Comparison of ENCODE assay signal across 8 cellular contexts in the genomic region with DNA sequence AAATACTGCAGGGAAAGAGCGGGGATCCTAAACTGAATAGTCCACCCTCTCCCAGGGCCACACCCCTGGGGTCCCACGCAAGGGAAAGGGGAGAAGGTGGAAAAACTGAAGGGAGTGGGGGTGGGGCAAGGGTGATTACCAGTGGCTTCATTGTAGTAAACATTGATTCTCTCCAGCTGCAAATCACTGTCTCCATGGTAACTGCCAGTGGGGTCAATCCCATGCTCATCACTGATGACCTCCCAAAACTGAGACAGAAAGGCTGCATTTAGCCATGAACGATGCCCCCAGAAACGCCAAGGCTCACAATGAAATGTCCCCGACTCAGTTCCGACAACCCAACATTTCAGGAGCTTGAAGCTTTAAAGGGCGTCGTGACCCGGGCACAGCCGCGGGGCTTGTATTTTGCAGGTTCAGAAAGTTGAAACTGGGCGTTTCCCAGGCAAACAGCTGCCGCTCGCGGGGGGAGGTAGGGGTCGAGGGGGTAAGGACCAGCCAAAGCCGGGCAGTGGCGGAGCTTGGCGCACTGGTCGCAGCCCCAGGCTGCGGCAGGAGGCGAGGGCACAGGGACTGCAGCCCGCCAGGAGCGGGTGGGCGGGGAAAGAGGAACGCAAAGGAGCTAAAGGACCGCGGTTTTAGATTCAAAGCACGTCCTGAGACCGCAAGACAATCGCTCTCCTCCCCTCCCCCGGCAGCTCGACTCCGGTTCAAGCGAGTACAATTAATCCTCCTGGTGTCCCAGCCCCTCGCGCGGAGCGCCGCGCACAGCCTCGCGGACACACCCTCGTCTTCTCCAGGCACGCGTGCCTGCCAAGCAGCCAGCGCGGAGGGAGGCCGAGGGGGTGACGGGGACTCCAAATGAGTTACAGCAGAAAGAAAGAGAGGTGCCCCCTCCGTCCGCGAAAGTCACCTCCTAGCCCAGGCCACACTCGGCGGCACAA. TPM values are rescaled to one million over a fixed set of nuclear protein-coding genes. Genes with fewer than 3 reads are reported as not detected.
DNase-seq lines count a peak whose midpoint lies in the region; FAIRE-seq and TF ChIP-seq lines count a peak whose summit lies in the region.

No MANE protein-coding gene starts in this region.

- no peaks in the 10 kb centered on the region for H3K9me3 ChIP-seq in ovary

- H3K27me3 Mint-ChIP-seq in activated CD4-positive, alpha-beta memory T cell treated with anti-CD3 and anti-CD28 coated beads for 36 hours, result peaks cover 57% of the 10 kb centered on the region

- H3K27ac Mint-ChIP-seq in activated CD4-positive, alpha-beta memory T cell treated with anti-CD3 and anti-CD28 coated beads for 36 hours, result no peak overlapping the region

- peak overlapping the region; percentile 65 for H3K4me3 Mint-ChIP-seq in activated CD4-positive, alpha-beta memory T cell treated with anti-CD3 and anti-CD28 coated beads for 36 hours

- FAIRE-seq in H54 (lab: Jason Lieb, UNC), result no peak

- H3K4me1 ChIP-seq in ovary (ENCODE audit: insufficient read depth), result peaks cover 9% of the 10 kb centered on the region

- TF ChIP-seq RAD21 in Ishikawa (IDR thresholded peaks at IDR 0.05; ENCODE audit: low read depth), result no peak

- TF ChIP-seq EP300 in Ishikawa (IDR thresholded peaks at IDR 0.05; ENCODE audit: borderline replicate concordance), result no peak
- TF ChIP-seq EP300 in ovary (IDR thresholded peaks at IDR 0.05), result no peak

- no peaks in the 10 kb centered on the region for H3K36me3 Mint-ChIP-seq in activated CD4-positive, alpha-beta memory T cell treated with anti-CD3 and anti-CD28 coated beads for 36 hours

- CTCF ChIA-PET in activated CD4-positive, alpha-beta memory T cell treated with anti-CD3 and anti-CD28 coated beads for 36 hours (lab: Charles Lee), result interaction anchor here (1.7 kb wide), 1 partner anchor 25 kb away, joined by 5 read pairs; no protein-coding TSS in a partner anchor

- 4% methylated on average over 55 of the region's 55 CpGs for WGBS in ovary, 3 donors

- no peak overlapping the region for H3K27ac ChIP-seq in ovary

- no peak for TF ChIP-seq CTCF in fibroblast of villous mesenchyme (IDR thresholded peaks at IDR 0.05; ENCODE audit: insufficient read depth, low read depth, low read length)
- TF ChIP-seq CTCF in ovary (IDR thresholded peaks at IDR 0.05), result no peak

- H3K4me1 Mint-ChIP-seq in activated CD4-positive, alpha-beta memory T cell treated with anti-CD3 and anti-CD28 coated beads for 36 hours (ENCODE audit: low read depth), result peaks cover 40% of the 10 kb centered on the region

- H3K4me3 ChIP-seq in fibroblast of villous mesenchyme (ENCODE audit: low read depth, low read length), result peak overlapping the region; percentile 63
- peak overlapping the region; percentile 19 for H3K4me3 ChIP-seq in ovary

- intact Hi-C loops in activated CD4-positive, alpha-beta memory T cell treated with anti-CD3 and anti-CD28 coated beads for 36 hours (cut with micrococcal nuclease), result no loop called here
- intact Hi-C loops in ovary (cut with DNase I), result no loop called here

- POLR2A ChIA-PET in activated CD4-positive, alpha-beta memory T cell treated with anti-CD3 and anti-CD28 coated beads for 36 hours (lab: Charles Lee), result no interaction called here

- DNase-seq in DMS53 treated with DMSO at 0.1 percent for 48 hours (lab: John Stamatoyannopoulos, UW; ENCODE audit: unreplicated experiment) (peak; percentile 19), fibroblast of villous mesenchyme (ENCODE audit: low read depth) (peak; percentile 39), ovary (peak in 2 of 5 donors; percentile 32 to 45), H54 (ENCODE audit: insufficient read length, low spot score) (no peak), activated gamma-delta T cell (lab: John Stamatoyannopoulos, UW) (no peak)
- DNase-seq in activated CD4-positive, alpha-beta memory T cell treated with anti-CD3 and anti-CD28 coated beads for 36 hours, result peak; percentile 32
- DNase-seq in effector CD8-positive, alpha-beta T cell (lab: John Stamatoyannopoulos, UW), result no peak

- TF ChIP-seq POLR2A in ovary (IDR thresholded peaks at IDR 0.05), result no peak
- no peak for TF ChIP-seq POLR2A in H54 (IDR thresholded peaks at IDR 0.05; ENCODE audit: low read depth, low read length)

- no peaks in the 10 kb centered on the region for H3K36me3 ChIP-seq in ovary

- peaks cover 5% of the 10 kb centered on the region for H3K9me3 Mint-ChIP-seq in activated CD4-positive, alpha-beta memory T cell treated with anti-CD3 and anti-CD28 coated beads for 36 hours

- peaks cover 2% of the 10 kb centered on the region for H3K27me3 ChIP-seq in ovary

TF ChIP-seq in Ishikawa, 13 proteins besides CTCF, POLR2A, EP300 and RAD21:
- 0 out of 2 replicates have a peak, but pooled peaks have one; percentile 10 for TF ChIP-seq TAF1 (IDR thresholded peaks at IDR 0.05; ENCODE audit: low read depth)
- no peak for TF ChIP-seq CEBPB (IDR thresholded peaks at IDR 0.05)
- TF ChIP-seq TEAD4 (IDR thresholded peaks at IDR 0.05), result no peak
- TF ChIP-seq, protein P1, sequence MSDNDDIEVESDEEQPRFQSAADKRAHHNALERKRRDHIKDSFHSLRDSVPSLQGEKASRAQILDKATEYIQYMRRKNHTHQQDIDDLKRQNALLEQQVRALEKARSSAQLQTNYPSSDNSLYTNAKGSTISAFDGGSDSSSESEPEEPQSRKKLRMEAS (IDR thresholded peaks at IDR 0.05), result peak; percentile 90
- no peak for TF ChIP-seq EGR1 (IDR thresholded peaks at IDR 0.05)

RNA-seq across cellular contexts. Expression of gene TUBB2B, which starts 0.8 kb away (rescaled TPM):
- under 1 TPM in 1 of 2 experiments, not detected in 1; 0.29 TPM for total RNA-seq in activated CD4-positive, alpha-beta memory T cell treated with anti-CD3 and anti-CD28 coated beads for 36 hours
- total RNA-seq in fibroblast of villous mesenchyme, result 4.8 and 5.2 TPM in 2 replicates
- total RNA-seq in ovary, result 1 to 10 TPM in 5 of 7 donors, under 1 TPM in 2; 0.73 to 3.6 (median 1.7) TPM
- polyA plus RNA-seq in ovary, result under 1 TPM; 0.67 to 0.81 TPM

RNA-seq across cellular contexts. Expression of gene PSMG4, which starts 32.1 kb away (rescaled TPM):
- 10 to 100 TPM; 24.2 to 25.2 TPM for total RNA-seq in activated CD4-positive, alpha-beta memory T cell treated with anti-CD3 and anti-CD28 coated beads for 36 hours
- 19.9 and 29.0 TPM in 2 replicates for total RNA-seq in fibroblast of villous mesenchyme
- 10 to 100 TPM; 13.9 to 24.3 (median 22.7) TPM for total RNA-seq in ovary
- polyA plus RNA-seq in ovary, result 10 to 100 TPM in 1 of 2 donors, 1 to 10 TPM in 1; 8.5 to 34.8 TPM

Comparison
In these comparisons a context has a peak if more than half of its experiments do, and no peak if none do; other contexts are left out.
1. DNase-seq: peak in DMS53 treated with DMSO at 0.1 percent for 48 hours (single experiment), activated CD4-positive, alpha-beta memory T cell treated with anti-CD3 and anti-CD28 coated beads for 36 hours (single experiment) and fibroblast of villous mesenchyme (single experiment); none in H54 (single experiment), activated gamma-delta T cell (single experiment) and effector CD8-positive, alpha-beta T cell (single experiment).